25 cellular contexts compared by ENCODE assay signal in genomic region chr13:95697052-95697680, GRCh38. TPM values are rescaled to one million over a fixed set of nuclear protein-coding genes. Genes with fewer than 3 reads are reported as not detected.
"Had no signal": no experiment of that assay in that cellular context is flagged by ENCODE, and none has a peak within 500 bp of the region (broad histone marks: within the 10 kb centered on the region; RNA-seq: fewer than 3 reads in every experiment).

No MANE protein-coding gene starts in this region.

- H3K27ac ChIP-seq: brain microvascular endothelial cell, cardiac muscle cell, SJCRH30, VCaP had no signal

- H3K27me3 Mint-ChIP-seq: activated CD4-positive, alpha-beta memory T cell treated with anti-CD3 and anti-CD28 coated beads, Interleukin-2, amount 10 ng/mL, durations not matched to agents 7 days and 5 days; activated CD4-positive, alpha-beta T cell treated with anti-CD3 and anti-CD28 coated beads for 36 hours; activated naive CD4-positive, alpha-beta T cell treated with anti-CD3 and anti-CD28 coated beads, Interleukin-2, amount 10 ng/mL, durations not matched to agents 7 days and 5 days; activated naive CD8-positive, alpha-beta T cell treated with anti-CD3 and anti-CD28 coated beads for 36 hours had no signal

- H3K4me3 ChIP-seq: cardiac muscle cell, SJCRH30 had no signal

- DNase-seq: activated CD4-positive, alpha-beta memory T cell treated with anti-CD3 and anti-CD28 coated beads, Interleukin-2, amount 10 ng/mL, durations not matched to agents 7 days and 5 days; activated CD4-positive, alpha-beta T cell treated with anti-CD3 and anti-CD28 coated beads for 36 hours; activated CD4-positive, alpha-beta T cell treated with anti-CD3 and anti-CD28 coated beads, Interleukin-2, amount 50 U/mL, for 1 hour; activated CD8-positive, alpha-beta memory T cell treated with anti-CD3 and anti-CD28 coated beads, Interleukin-2, amount 50 U/mL, for 4 hours; activated gamma-delta T cell treated with Interleukin-2 at 50 U/mL for 16 hours; activated naive CD4-positive, alpha-beta T cell treated with anti-CD3 and anti-CD28 coated beads, Interleukin-2, amount 10 ng/mL, durations not matched to agents 7 days and 5 days; activated naive CD8-positive, alpha-beta T cell treated with anti-CD3 and anti-CD28 coated beads for 36 hours; activated T-cell treated with anti-CD3 and anti-CD28 coated beads, Interleukin-2, amount 50 U/mL, for 72 hours; brain microvascular endothelial cell; MV-4-11; NCI-H1092 treated with DMSO at 0.1 percent for 48 hours; NCI-H1417 treated with DMSO at 0.1 percent for 48 hours; NCI-H1694; NCI-H2029; NCI-H2107; NCI-H345; NCI-H510A; NCI-H526 treated with DMSO at 0.1 percent for 48 hours; SJCRH30; SK-N-SH; T-helper 1 cell had no signal

- H3K27ac Mint-ChIP-seq: activated CD4-positive, alpha-beta memory T cell treated with anti-CD3 and anti-CD28 coated beads, Interleukin-2, amount 10 ng/mL, durations not matched to agents 7 days and 5 days; activated CD4-positive, alpha-beta T cell treated with anti-CD3 and anti-CD28 coated beads for 36 hours; activated naive CD4-positive, alpha-beta T cell treated with anti-CD3 and anti-CD28 coated beads, Interleukin-2, amount 10 ng/mL, durations not matched to agents 7 days and 5 days; activated naive CD8-positive, alpha-beta T cell treated with anti-CD3 and anti-CD28 coated beads for 36 hours; activated T-helper 2 cell treated with anti-CD3 and anti-CD28 coated beads, Interferon-gamma antibody, Interleukin-2, Interleukin-4, amounts not matched to agents 10 μg/mL and 5 μg/mL and 100 μg/mL, durations not matched to agents 14 hours and 24 hours and 36 hours had no signal

- H3K9me3 ChIP-seq: SJCRH30, SK-N-SH had no signal

- H3K9ac ChIP-seq: SK-N-SH had no signal

- H3K36me3 ChIP-seq: brain microvascular endothelial cell, cardiac muscle cell, SJCRH30 had no signal

- H3K27me3 ChIP-seq: brain microvascular endothelial cell, cardiac muscle cell, SJCRH30 had no signal

- H3K4me1 ChIP-seq: SJCRH30 had no signal

- H3K4me3 Mint-ChIP-seq: activated CD4-positive, alpha-beta memory T cell treated with anti-CD3 and anti-CD28 coated beads, Interleukin-2, amount 10 ng/mL, durations not matched to agents 7 days and 5 days; activated CD4-positive, alpha-beta T cell treated with anti-CD3 and anti-CD28 coated beads for 36 hours; activated naive CD4-positive, alpha-beta T cell treated with anti-CD3 and anti-CD28 coated beads, Interleukin-2, amount 10 ng/mL, durations not matched to agents 7 days and 5 days; activated naive CD8-positive, alpha-beta T cell treated with anti-CD3 and anti-CD28 coated beads for 36 hours had no signal

RNA-seq across cellular contexts. Expression of gene DZIP1, which starts 52.7 kb away (rescaled TPM):
- total RNA-seq: OCI-LY7 had no signal
